ENCODE assay signal across 8 cellular contexts in genomic region chr9:129886226-129887174, GRCh38. TPM values are rescaled to one million over a fixed set of nuclear protein-coding genes. Genes with fewer than 3 reads are reported as not detected.
A peak's percentile ranks its signal among the peaks of the same experiment; 100 is the strongest.
DNase-seq lines count a peak whose midpoint lies in the region; ATAC-seq, FAIRE-seq and TF ChIP-seq lines count a peak whose summit lies in the region.

No MANE protein-coding gene starts in this region.

- H2AFZ ChIP-seq in osteoblast (ENCODE audit: low read length): no peak overlapping the region

- H3K4me1 ChIP-seq in osteoblast (ENCODE audit: insufficient read depth, low read length): peaks cover 23% of the 10 kb centered on the region
- H3K4me1 ChIP-seq in HAP-1: peaks cover 15% of the 10 kb centered on the region

- no peak for DNase-seq in GM12892 (ENCODE audit: insufficient read length)
- peak; percentile 73 for DNase-seq in T-helper 2 cell treated with Interferon-gamma antibody and Interleukin-4, amounts not matched to agents 5 μg/mL and 100 μg/mL, for 36 hours (ENCODE audit: low spot score)
- peak; percentile 44 for DNase-seq in dermis blood vessel endothelial cell
- peak; percentile 58 for DNase-seq in osteoblast (ENCODE audit: insufficient read length, low spot score, missing footprints)
- DNase-seq in EL: no peak
- DNase-seq in DMS153 (lab: John Stamatoyannopoulos, UW): no peak
- no peak for DNase-seq in HAP-1 (ENCODE audit: low spot score in 2 of 2)

- peak overlapping the region; percentile 90 for H3K4me3 Mint-ChIP-seq in T-helper 2 cell treated with Interferon-gamma antibody and Interleukin-4, amounts not matched to agents 5 μg/mL and 100 μg/mL, for 36 hours

- H3K9me3 ChIP-seq in osteoblast (ENCODE audit: low read depth, low read length) (no peaks in the 10 kb centered on the region), HAP-1 (no peaks in the 10 kb centered on the region)

- FAIRE-seq in GM12892 (lab: Jason Lieb, UNC): peak; percentile 21

- H3K27ac ChIP-seq in osteoblast (ENCODE audit: low read depth, low read length): no peak overlapping the region

- H3K36me3 ChIP-seq in osteoblast (ENCODE audit: insufficient read depth, low read length) (peaks cover 9% of the 10 kb centered on the region), HAP-1 (replicated peaks) (peaks cover 7% of the 10 kb centered on the region)

- no peaks in the 10 kb centered on the region for H3K9me3 Mint-ChIP-seq in T-helper 2 cell treated with Interferon-gamma antibody and Interleukin-4, amounts not matched to agents 5 μg/mL and 100 μg/mL, for 36 hours

- no peaks in the 10 kb centered on the region for H3K79me2 ChIP-seq in osteoblast (ENCODE audit: insufficient read depth, low read length)

- peaks cover 60% of the 10 kb centered on the region for H3K4me1 Mint-ChIP-seq in T-helper 2 cell treated with Interferon-gamma antibody and Interleukin-4, amounts not matched to agents 5 μg/mL and 100 μg/mL, for 36 hours (ENCODE audit: low read depth)

- peak overlapping the region; percentile 77 for H3K4me2 ChIP-seq in osteoblast (ENCODE audit: insufficient read depth, low read length)

- no peaks in the 10 kb centered on the region for H3K27me3 Mint-ChIP-seq in T-helper 2 cell treated with Interferon-gamma antibody and Interleukin-4, amounts not matched to agents 5 μg/mL and 100 μg/mL, for 36 hours (ENCODE audit: low read depth)

- H4K20me1 ChIP-seq in osteoblast (ENCODE audit: insufficient read depth, low read length): no peaks in the 10 kb centered on the region

- peak; percentile 69 for TF ChIP-seq POLR2A in GM12892 (IDR thresholded peaks at IDR 0.05; ENCODE audit: low read depth, low read length)

- H3K4me3 ChIP-seq in osteoblast (ENCODE audit: insufficient read depth, low read length) (peak overlapping the region; percentile 49), HAP-1 (no peak overlapping the region)

- in situ Hi-C loops in HAP-1 (cut with MboI; ENCODE audit: low sequenced_read_pairs): no loop called here

- no peaks in the 10 kb centered on the region for H3K27me3 ChIP-seq in osteoblast (ENCODE audit: insufficient read depth, low read length)
- H3K27me3 ChIP-seq in HAP-1 (ENCODE audit: low read depth): no peaks in the 10 kb centered on the region

- TF ChIP-seq CTCF in osteoblast (IDR thresholded peaks at IDR 0.05; ENCODE audit: extremely low read depth, low read depth, low read length): no peak

- peaks cover 70% of the 10 kb centered on the region for H3K36me3 Mint-ChIP-seq in T-helper 2 cell treated with Interferon-gamma antibody and Interleukin-4, amounts not matched to agents 5 μg/mL and 100 μg/mL, for 36 hours (ENCODE audit: low read depth)

- H3K27ac Mint-ChIP-seq in T-helper 2 cell treated with Interferon-gamma antibody and Interleukin-4, amounts not matched to agents 5 μg/mL and 100 μg/mL, for 36 hours: peak overlapping the region; percentile 99

- ATAC-seq in GM18867 (IDR thresholded peaks at IDR 0.05; ENCODE audit: unreplicated experiment): no peak

RNA-seq across cellular contexts. Expression of gene USP20, which starts 51.2 kb away (rescaled TPM):
- 9.1 TPM for polyA plus RNA-seq in GM12892 (2012; ENCODE audit: missing spikeins)
- 8.7 and 11.2 TPM in 2 replicates for total RNA-seq in dermis blood vessel endothelial cell
- 9.1 and 10.5 TPM in 2 replicates for total RNA-seq in osteoblast

RNA-seq across cellular contexts. Expression of gene C9orf78, which starts 51.4 kb away (rescaled TPM):
- polyA plus RNA-seq in GM12892 (2012; ENCODE audit: missing spikeins): 37.1 TPM
- total RNA-seq in dermis blood vessel endothelial cell (37.4 and 49.5 TPM in 2 replicates), osteoblast (30.8 and 41.0 TPM in 2 replicates)

Comparison
In these comparisons a context has a peak if more than half of its experiments do, and no peak if none do; other contexts are left out.
1. DNase-seq: peak in T-helper 2 cell treated with Interferon-gamma antibody and Interleukin-4, amounts not matched to agents 5 μg/mL and 100 μg/mL, for 36 hours (single experiment), dermis blood vessel endothelial cell (single experiment) and osteoblast (single experiment); none in GM12892 (single experiment), EL (single experiment), DMS153 (single experiment) and HAP-1 (0 of 2).